2 cellular contexts compared by ENCODE assay signal in genomic region chr1:45552309-45552708, GRCh38.
TF ChIP-seq lines count a peak whose summit lies in the region.

No MANE protein-coding gene starts in this region.

TF ChIP-seq in SK-N-SH, 30 proteins besides CTCF, POLR2A, EP300 and RAD21 (continued from another document):
- no peak for TF ChIP-seq PBX3 (IDR thresholded peaks at IDR 0.05)

TF ChIP-seq in SK-N-SH treated with all-trans-retinoic acid at 6 μM for 48 hours, 23 proteins besides CTCF, POLR2A, EP300 and RAD21 (continued from another document):
- TF ChIP-seq PATZ1 (CRISPR knock-in tag; IDR thresholded peaks at IDR 0.05; ENCODE audit: borderline replicate concordance) (no peak), ZFP3 (CRISPR knock-in tag; IDR thresholded peaks at IDR 0.05) (no peak), ZFP30 (CRISPR knock-in tag; IDR thresholded peaks at IDR 0.05) (no peak), CSRNP3 (CRISPR knock-in tag; IDR thresholded peaks at IDR 0.05) (no peak), PPARA (CRISPR knock-in tag; IDR thresholded peaks at IDR 0.05; ENCODE audit: borderline replicate concordance) (no peak), TCF4 (CRISPR knock-in tag; IDR thresholded peaks at IDR 0.05; ENCODE audit: borderline replicate concordance) (no peak), BACH2 (CRISPR knock-in tag; IDR thresholded peaks at IDR 0.05; ENCODE audit: borderline replicate concordance) (no peak), TOX (CRISPR knock-in tag; IDR thresholded peaks at IDR 0.05; ENCODE audit: borderline replicate concordance) (no peak), ZNF565 (CRISPR knock-in tag; conservative IDR thresholded peaks at IDR 0.05; ENCODE audit: low read depth) (no peak)
